ENCODE assay signal across 8 cellular contexts in genomic region chr19:34678085-34678412, GRCh38. TPM values are rescaled to one million over a fixed set of nuclear protein-coding genes. Genes with fewer than 3 reads are reported as not detected.
DNase-seq lines count a peak whose midpoint lies in the region; ATAC-seq, FAIRE-seq and TF ChIP-seq lines count a peak whose summit lies in the region.

No MANE protein-coding gene starts in this region.

- no peak for FAIRE-seq in keratinocyte (lab: Jason Lieb, UNC)

- POLR2A ChIA-PET in SK-N-SH (lab: Yijun Ruan, JAX): interaction anchor here (0.6 to 2.9 kb wide), 8 partner anchors 8 to 285 kb away, joined by 3 to 22 read pairs (median 6); partner anchors contain the start of genes ZNF181 and ZNF30

- dilution Hi-C loops in keratinocyte (cut with MboI; ENCODE audit: extremely low pct_ligation_motif_present, low sequenced_read_pairs): no loop called here

- H3K79me2 ChIP-seq in SK-N-SH (ENCODE audit: insufficient read depth) (peaks cover 6% of the 10 kb centered on the region; the same call in 1 of the 2 replicates), keratinocyte (ENCODE audit: control insufficient read depth, insufficient read depth, low read length) (peaks cover 14% of the 10 kb centered on the region)

- CTCF ChIA-PET in SK-N-SH (lab: Yijun Ruan, JAX): interaction anchor here (1.2 to 1.8 kb wide), 5 partner anchors 15 to 295 kb away, joined by 3 to 5 read pairs (median 5); no protein-coding TSS in a partner anchor

- H3K27me3 ChIP-seq in SK-N-SH (ENCODE audit: insufficient read depth) (no peaks in the 10 kb centered on the region), keratinocyte (ENCODE audit: control insufficient read depth, extremely low read depth, insufficient read depth, low read length) (no peaks in the 10 kb centered on the region), subcutaneous abdominal adipose tissue (ENCODE audit: control insufficient read depth in 5 of 5, insufficient read depth in 4 of 5, low read length in 5 of 5) (no peaks in the 10 kb centered on the region)

- TF ChIP-seq CTCF in SK-N-SH (IDR thresholded peaks at IDR 0.05): no peak
- no peak for TF ChIP-seq CTCF in keratinocyte (optimal IDR thresholded peaks at IDR 0.05 in 1 of 3, IDR thresholded peaks at IDR 0.05 in 1 of 3, conservative IDR thresholded peaks at IDR 0.05 in 1 of 3; ENCODE audit: extremely low read depth in 1 of 3, insufficient read depth in 2 of 3, low read length in 3 of 3)

- H3K4me3 ChIP-seq in SK-N-SH (ENCODE audit: low read depth in 2 of 2, low read length in 1 of 2) (peak overlapping the region; percentile 75 to 79), keratinocyte (ENCODE audit: control insufficient read depth in 2 of 3, extremely low read depth in 1 of 3, insufficient read depth in 2 of 3, low read depth in 1 of 3, low read length in 3 of 3) (peak overlapping the region; percentile 85 to 89 (median 87)), subcutaneous abdominal adipose tissue (ENCODE audit: low read depth in 1 of 5, low read length in 5 of 5) (peak overlapping the region; percentile 73 to 87 (median 81))

- H3K36me3 ChIP-seq in SK-N-SH (replicated peaks in 1 of 2; ENCODE audit: control insufficient read depth in 1 of 2, insufficient read depth in 2 of 2, low read length in 1 of 2) (peaks cover 37 to 45% of the 10 kb centered on the region in 2 experiments), keratinocyte (ENCODE audit: control insufficient read depth in 2 of 2, extremely low read depth in 1 of 2, insufficient read depth in 2 of 2, low read length in 2 of 2) (peaks cover 8 to 21% of the 10 kb centered on the region in 2 experiments), subcutaneous abdominal adipose tissue (ENCODE audit: control insufficient read depth in 5 of 5, insufficient read depth in 5 of 5, low read length in 5 of 5) (peaks cover 28 to 43% (median 38%) of the 10 kb centered on the region in 5 donors)

- 27% methylated on average over 20 of the region's 20 CpGs for WGBS in SK-N-SH (ENCODE audit: low lambda C conversion rate)

- peaks cover 28% of the 10 kb centered on the region for H3K4me1 Mint-ChIP-seq in activated naive CD8-positive, alpha-beta T cell treated with anti-CD3 and anti-CD28 coated beads, Interleukin-2, amount 50 U/mL, for 24 hours

- peaks cover 2% of the 10 kb centered on the region for H3K27me3 Mint-ChIP-seq in activated naive CD8-positive, alpha-beta T cell treated with anti-CD3 and anti-CD28 coated beads, Interleukin-2, amount 50 U/mL, for 24 hours

- H3F3A ChIP-seq in SK-N-SH (replicated peaks; ENCODE audit: insufficient read depth): no peaks in the 10 kb centered on the region

- peaks cover 48% of the 10 kb centered on the region for H3K36me3 Mint-ChIP-seq in activated naive CD8-positive, alpha-beta T cell treated with anti-CD3 and anti-CD28 coated beads, Interleukin-2, amount 50 U/mL, for 24 hours (ENCODE audit: low read depth)

- H3K4me3 Mint-ChIP-seq in activated naive CD8-positive, alpha-beta T cell treated with anti-CD3 and anti-CD28 coated beads, Interleukin-2, amount 50 U/mL, for 24 hours: peak overlapping the region; percentile 87

- DNase-seq in SK-N-SH (no peak), keratinocyte (ENCODE audit: low read depth, low spot score) (no peak), GM03348 (ENCODE audit: low spot score) (no peak), MV-4-11 (lab: John Stamatoyannopoulos, UW) (no peak)
- DNase-seq in activated naive CD8-positive, alpha-beta T cell treated with anti-CD3 and anti-CD28 coated beads, Interleukin-2, amount 50 U/mL, for 24 hours: no peak

- no peak for TF ChIP-seq RAD21 in SK-N-SH (IDR thresholded peaks at IDR 0.05; ENCODE audit: low read length)

- no peak for ATAC-seq in SK-N-SH treated with all-trans-retinoic acid at 6 μM for 48 hours
- ATAC-seq in activated naive CD8-positive, alpha-beta T cell treated with anti-CD3 and anti-CD28 coated beads, Interleukin-2, amount 50 U/mL, for 24 hours: no peak
- ATAC-seq in HG03342 (IDR thresholded peaks at IDR 0.05; ENCODE audit: unreplicated experiment): no peak

- H3K9ac ChIP-seq in SK-N-SH: peak overlapping the region; percentile 85
- peak overlapping the region; percentile 92 for H3K9ac ChIP-seq in keratinocyte (ENCODE audit: control insufficient read depth, extremely low read depth, insufficient read depth, low read length)
- H3K9ac ChIP-seq in subcutaneous abdominal adipose tissue (ENCODE audit: low read length in 5 of 5): peak overlapping the region; percentile 93 to 98 (median 97)

- no peaks in the 10 kb centered on the region for H3K9me1 ChIP-seq in keratinocyte (ENCODE audit: control insufficient read depth, extremely low read depth, insufficient read depth, low read length)

- TF ChIP-seq EP300 in SK-N-SH (IDR thresholded peaks at IDR 0.05; ENCODE audit: borderline replicate concordance in 1 of 2, low read depth in 1 of 2, low read length in 1 of 2): no peak

- H3K27ac ChIP-seq in SK-N-SH (ENCODE audit: low read depth in 2 of 2, low read length in 1 of 2) (peak overlapping the region; percentile 80 to 99), keratinocyte (ENCODE audit: control insufficient read depth, insufficient read depth, low read length) (peak overlapping the region; percentile 93), subcutaneous abdominal adipose tissue (ENCODE audit: low read depth, low read length) (peak overlapping the region; percentile 98)

- H3K9me2 ChIP-seq in SK-N-SH: no peaks in the 10 kb centered on the region

- H4K20me1 ChIP-seq in SK-N-SH (ENCODE audit: insufficient read depth): no peaks in the 10 kb centered on the region
- no peaks in the 10 kb centered on the region for H4K20me1 ChIP-seq in keratinocyte (ENCODE audit: control insufficient read depth, extremely low read depth, insufficient read depth, low read length)

- H3K27ac Mint-ChIP-seq in activated naive CD8-positive, alpha-beta T cell treated with anti-CD3 and anti-CD28 coated beads, Interleukin-2, amount 50 U/mL, for 24 hours: peak overlapping the region; percentile 96

- peaks cover 3% of the 10 kb centered on the region; the same call in 1 of the 2 replicates for H3K9me3 ChIP-seq in SK-N-SH
- H3K9me3 ChIP-seq in keratinocyte (ENCODE audit: control insufficient read depth, low read depth, low read length): peaks cover 5% of the 10 kb centered on the region
- H3K9me3 ChIP-seq in subcutaneous abdominal adipose tissue (ENCODE audit: control insufficient read depth in 5 of 5, low read length in 5 of 5): peaks cover 11 to 27% (median 19%) of the 10 kb centered on the region in 5 donors

- peaks cover 25% of the 10 kb centered on the region for H3K9me3 Mint-ChIP-seq in activated naive CD8-positive, alpha-beta T cell treated with anti-CD3 and anti-CD28 coated beads, Interleukin-2, amount 50 U/mL, for 24 hours

- H3K4me2 ChIP-seq in SK-N-SH: peak overlapping the region; percentile 87
- peak overlapping the region; percentile 86 for H3K4me2 ChIP-seq in keratinocyte (ENCODE audit: control insufficient read depth, extremely low read depth, insufficient read depth, low read depth, low read length)

- peaks cover 0 to 7% of the 10 kb centered on the region in 2 experiments; a peak in 2 of 4 replicates for H3K4me1 ChIP-seq in SK-N-SH (ENCODE audit: control insufficient read depth in 1 of 2, insufficient read depth in 2 of 2, low read depth in 1 of 2, low read length in 1 of 2)
- H3K4me1 ChIP-seq in keratinocyte (ENCODE audit: control insufficient read depth, extremely low read depth, insufficient read depth, low read length): peaks cover 9% of the 10 kb centered on the region
- H3K4me1 ChIP-seq in subcutaneous abdominal adipose tissue (ENCODE audit: control insufficient read depth in 5 of 5, insufficient read depth in 5 of 5, low read length in 5 of 5): peaks cover 2 to 26% (median 19%) of the 10 kb centered on the region in 5 donors

- H2AFZ ChIP-seq in SK-N-SH (ENCODE audit: low read depth) (peak overlapping the region; percentile 78), keratinocyte (ENCODE audit: control insufficient read depth, low read length) (peak overlapping the region; percentile 86)

TF ChIP-seq in SK-N-SH treated with all-trans-retinoic acid at 6 μM for 48 hours, 23 proteins besides CTCF, POLR2A, EP300 and RAD21 (continues in another document):
- TF ChIP-seq ISL1 (CRISPR knock-in tag; IDR thresholded peaks at IDR 0.05): no peak

RNA-seq across cellular contexts. Expression of gene ZNF302, which starts 0.6 kb away (rescaled TPM):
- polyA plus RNA-seq in SK-N-SH (2012; rRNA removed) (14.3 and 17.9 TPM in 2 replicates), keratinocyte (6.4 to 14.1 TPM (median 13.4 TPM) in 3 replicates)
- 11.1 and 11.6 TPM in 2 replicates for polyA plus RNA-seq in SK-N-SH (2012; cell fraction: cytosol; rRNA removed)
- 53.3 and 61.2 TPM in 2 replicates for polyA plus RNA-seq in SK-N-SH (2012; cell fraction: nucleus; rRNA removed)
- 2.5 TPM for polyA plus RNA-seq in keratinocyte (2011; ENCODE audit: low read depth)
- 3.1 and 5.8 TPM in 2 replicates for polyA plus RNA-seq in keratinocyte (2011; cell fraction: cytosol; rRNA removed)
- polyA plus RNA-seq in keratinocyte (2011; cell fraction: nucleus; rRNA removed): 31.5 and 41.6 TPM in 2 replicates
- polyA plus RNA-seq in keratinocyte (2012; ENCODE audit: low replicate concordance): 6.2 and 9.3 TPM in 2 replicates
- polyA minus RNA-seq in keratinocyte: 1.3 to 10.2 TPM (median 8.6 TPM) in 3 replicates
- 3.1 TPM for polyA minus RNA-seq in keratinocyte (2011; cell fraction: cytosol; rRNA and poly(A)+ RNA removed)
- polyA minus RNA-seq in keratinocyte (2011; cell fraction: nucleus; rRNA and poly(A)+ RNA removed): 7.7 and 9.4 TPM in 2 replicates

RNA-seq across cellular contexts. Expression of gene SCGB2B2, which starts 1.1 kb away (rescaled TPM):
- polyA plus RNA-seq in SK-N-SH (2012; rRNA removed): 0.03 TPM in 2 replicates
- polyA plus RNA-seq in SK-N-SH (2012; cell fraction: cytosol; rRNA removed): 0.01 TPM in 2 replicates
- 0.25 and 0.32 TPM in 2 replicates for polyA plus RNA-seq in SK-N-SH (2012; cell fraction: nucleus; rRNA removed)
- polyA plus RNA-seq in keratinocyte: 0.04 to 0.14 TPM (median 0.10 TPM) in 3 replicates
- polyA plus RNA-seq in keratinocyte (2011; ENCODE audit: low read depth): not detected
- 0.03 TPM in 1 of 2 replicates, not detected in the other for polyA plus RNA-seq in keratinocyte (2011; cell fraction: cytosol; rRNA removed)
- 0.64 and 0.84 TPM in 2 replicates for polyA plus RNA-seq in keratinocyte (2011; cell fraction: nucleus; rRNA removed)
- polyA plus RNA-seq in keratinocyte (2012; ENCODE audit: low replicate concordance): not detected in 2 replicates
- 0.22 to 0.23 TPM in 2 of 3 replicates, not detected in the other for polyA minus RNA-seq in keratinocyte
- not detected for polyA minus RNA-seq in keratinocyte (2011; cell fraction: cytosol; rRNA and poly(A)+ RNA removed)
- polyA minus RNA-seq in keratinocyte (2011; cell fraction: nucleus; rRNA and poly(A)+ RNA removed): 0.42 and 1.6 TPM in 2 replicates

RNA-seq across cellular contexts. Expression of gene ZNF181, which starts 56.0 kb away (rescaled TPM):
- polyA plus RNA-seq in SK-N-SH (2012; rRNA removed) (7.9 and 8.1 TPM in 2 replicates), keratinocyte (2.9 to 4.5 TPM (median 4.0 TPM) in 3 replicates)
- polyA plus RNA-seq in SK-N-SH (2012; cell fraction: cytosol; rRNA removed): 7.8 and 8.6 TPM in 2 replicates
- 11.2 and 18.2 TPM in 2 replicates for polyA plus RNA-seq in SK-N-SH (2012; cell fraction: nucleus; rRNA removed)
- polyA plus RNA-seq in keratinocyte (2011; ENCODE audit: low read depth): 3.7 TPM
- polyA plus RNA-seq in keratinocyte (2011; cell fraction: cytosol; rRNA removed): 2.0 and 2.9 TPM in 2 replicates
- polyA plus RNA-seq in keratinocyte (2011; cell fraction: nucleus; rRNA removed): 5.9 and 8.3 TPM in 2 replicates
- 2.3 and 3.0 TPM in 2 replicates for polyA plus RNA-seq in keratinocyte (2012; ENCODE audit: low replicate concordance)
- polyA minus RNA-seq in keratinocyte: 0.39 to 2.0 TPM (median 2.0 TPM) in 3 replicates
- polyA minus RNA-seq in keratinocyte (2011; cell fraction: cytosol; rRNA and poly(A)+ RNA removed): 1.2 TPM
- polyA minus RNA-seq in keratinocyte (2011; cell fraction: nucleus; rRNA and poly(A)+ RNA removed): 2.0 and 4.0 TPM in 2 replicates
